In genomic region chr11:68340003-68340767, GRCh38 we compare ENCODE assay signal across 11 cellular contexts. TPM values are rescaled to one million over a fixed set of nuclear protein-coding genes. Genes with fewer than 3 reads are reported as not detected.
DNase-seq lines count a peak whose midpoint lies in the region; TF ChIP-seq lines count a peak whose summit lies in the region.
"Had no signal": no experiment of that assay in that cellular context is flagged by ENCODE, and none has a peak within 500 bp of the region (broad histone marks: within the 10 kb centered on the region; RNA-seq: fewer than 3 reads in every experiment).

No MANE protein-coding gene starts in this region.

- H3K4me3 Mint-ChIP-seq in activated CD4-positive, alpha-beta T cell treated with anti-CD3 and anti-CD28 coated beads, Interleukin-2, amount 10 ng/mL, durations not matched to agents 7 days and 5 days, result peak overlapping the region; percentile 56
- no peak overlapping the region for H3K4me3 Mint-ChIP-seq in activated naive CD4-positive, alpha-beta T cell treated with anti-CD3 and anti-CD28 coated beads, Interleukin-2, amount 10 ng/mL, durations not matched to agents 7 days and 5 days
- no peak overlapping the region for H3K4me3 Mint-ChIP-seq in progenitor cell of endocrine pancreas (ENCODE audit: low read depth)

- peaks cover 67% of the 10 kb centered on the region for H3K4me1 Mint-ChIP-seq in activated CD4-positive, alpha-beta T cell treated with anti-CD3 and anti-CD28 coated beads, Interleukin-2, amount 10 ng/mL, durations not matched to agents 7 days and 5 days
- peaks cover 73% of the 10 kb centered on the region for H3K4me1 Mint-ChIP-seq in activated naive CD4-positive, alpha-beta T cell treated with anti-CD3 and anti-CD28 coated beads, Interleukin-2, amount 10 ng/mL, durations not matched to agents 7 days and 5 days
- peaks cover 51% of the 10 kb centered on the region for H3K4me1 Mint-ChIP-seq in progenitor cell of endocrine pancreas (ENCODE audit: low read depth)

- no peak overlapping the region; the same call in 1 of the 2 replicates for H3K4me3 ChIP-seq in Jurkat, Clone E6-1 (ENCODE audit: low read length)
- H3K4me3 ChIP-seq: SK-N-MC, tibial nerve had no signal

- peak overlapping the region; percentile 89 for H3K27ac Mint-ChIP-seq in activated CD4-positive, alpha-beta T cell treated with anti-CD3 and anti-CD28 coated beads, Interleukin-2, amount 10 ng/mL, durations not matched to agents 7 days and 5 days
- peak overlapping the region; percentile 87 for H3K27ac Mint-ChIP-seq in activated naive CD4-positive, alpha-beta T cell treated with anti-CD3 and anti-CD28 coated beads, Interleukin-2, amount 10 ng/mL, durations not matched to agents 7 days and 5 days
- H3K27ac Mint-ChIP-seq in progenitor cell of endocrine pancreas, result peak overlapping the region; percentile 62

- no peaks in the 10 kb centered on the region for H3K9me3 Mint-ChIP-seq in activated CD4-positive, alpha-beta T cell treated with anti-CD3 and anti-CD28 coated beads, Interleukin-2, amount 10 ng/mL, durations not matched to agents 7 days and 5 days
- H3K9me3 Mint-ChIP-seq in activated naive CD4-positive, alpha-beta T cell treated with anti-CD3 and anti-CD28 coated beads, Interleukin-2, amount 10 ng/mL, durations not matched to agents 7 days and 5 days, result no peaks in the 10 kb centered on the region
- no peaks in the 10 kb centered on the region for H3K9me3 Mint-ChIP-seq in progenitor cell of endocrine pancreas (ENCODE audit: low read depth)

- POLR2A ChIA-PET in activated CD4-positive, alpha-beta T cell treated with anti-CD3 and anti-CD28 coated beads, Interleukin-2, amount 10 ng/mL, durations not matched to agents 7 days and 5 days (lab: Charles Lee), result no interaction called here

- no peaks in the 10 kb centered on the region for H3K27me3 Mint-ChIP-seq in activated CD4-positive, alpha-beta T cell treated with anti-CD3 and anti-CD28 coated beads, Interleukin-2, amount 10 ng/mL, durations not matched to agents 7 days and 5 days
- H3K27me3 Mint-ChIP-seq in activated naive CD4-positive, alpha-beta T cell treated with anti-CD3 and anti-CD28 coated beads, Interleukin-2, amount 10 ng/mL, durations not matched to agents 7 days and 5 days, result no peaks in the 10 kb centered on the region
- H3K27me3 Mint-ChIP-seq in progenitor cell of endocrine pancreas, result no peaks in the 10 kb centered on the region

- TF ChIP-seq CTCF in progenitor cell of endocrine pancreas (IDR thresholded peaks at IDR 0.05; ENCODE audit: unreplicated experiment), result no peak

- peaks cover 8% of the 10 kb centered on the region for H3K36me3 Mint-ChIP-seq in activated CD4-positive, alpha-beta T cell treated with anti-CD3 and anti-CD28 coated beads, Interleukin-2, amount 10 ng/mL, durations not matched to agents 7 days and 5 days (ENCODE audit: low read depth)
- peaks cover 12% of the 10 kb centered on the region for H3K36me3 Mint-ChIP-seq in activated naive CD4-positive, alpha-beta T cell treated with anti-CD3 and anti-CD28 coated beads, Interleukin-2, amount 10 ng/mL, durations not matched to agents 7 days and 5 days
- H3K36me3 Mint-ChIP-seq in progenitor cell of endocrine pancreas (ENCODE audit: insufficient read depth), result no peaks in the 10 kb centered on the region

- peak; percentile 70 for DNase-seq in activated CD4-positive, alpha-beta T cell treated with anti-CD3 and anti-CD28 coated beads, Interleukin-2, amount 10 ng/mL, durations not matched to agents 7 days and 5 days
- no peak for DNase-seq in activated CD4-positive, alpha-beta T cell treated with anti-CD3 and anti-CD28 coated beads for 1 hour
- peak; percentile 87 for DNase-seq in Jurkat, Clone E6-1 (ENCODE audit: low read depth, low spot score)
- peak; percentile 66 for DNase-seq in activated naive CD4-positive, alpha-beta T cell treated with anti-CD3 and anti-CD28 coated beads, Interleukin-2, amount 10 ng/mL, durations not matched to agents 7 days and 5 days
- no peak for DNase-seq in progenitor cell of endocrine pancreas (ENCODE audit: low spot score, unreplicated experiment)
- DNase-seq in kidney glomerular epithelial cell (lab: John Stamatoyannopoulos, UW), result no peak
- no peak for DNase-seq in NCI-H524 (lab: John Stamatoyannopoulos, UW)
- DNase-seq in GM19238 (ENCODE audit: insufficient read length, low spot score), result no peak
- DNase-seq: NCI-H1092 treated with DMSO at 0.1 percent for 48 hours had no signal

- CTCF ChIA-PET in activated CD4-positive, alpha-beta T cell treated with anti-CD3 and anti-CD28 coated beads, Interleukin-2, amount 10 ng/mL, durations not matched to agents 7 days and 5 days (lab: Charles Lee), result interaction anchor here (0.6 kb wide), 1 partner anchor 23 kb away, joined by 3 read pairs; no protein-coding TSS in a partner anchor
- CTCF ChIA-PET in activated naive CD4-positive, alpha-beta T cell treated with anti-CD3 and anti-CD28 coated beads, Interleukin-2, amount 10 ng/mL, durations not matched to agents 7 days and 5 days (lab: Charles Lee), result no interaction called here

RNA-seq across cellular contexts. Expression of gene LRP5, which starts 27.8 kb away (rescaled TPM):
- 10 to 100 TPM; 32.2 to 32.7 TPM for total RNA-seq in activated CD4-positive, alpha-beta T cell treated with anti-CD3 and anti-CD28 coated beads, Interleukin-2, amount 10 ng/mL, durations not matched to agents 7 days and 5 days
- polyA plus RNA-seq in Jurkat, Clone E6-1 (2012; ENCODE audit: insufficient read depth, insufficient read length), result 15.7 TPM
- 114 and 115 TPM in 2 replicates for total RNA-seq in progenitor cell of endocrine pancreas

Comparison
In these comparisons a context has a peak if more than half of its experiments do, and no peak if none do; other contexts are left out.
1. DNase-seq: peak in activated CD4-positive, alpha-beta T cell treated with anti-CD3 and anti-CD28 coated beads, Interleukin-2, amount 10 ng/mL, durations not matched to agents 7 days and 5 days (single experiment), Jurkat, Clone E6-1 (single experiment) and activated naive CD4-positive, alpha-beta T cell treated with anti-CD3 and anti-CD28 coated beads, Interleukin-2, amount 10 ng/mL, durations not matched to agents 7 days and 5 days (single experiment); none in activated CD4-positive, alpha-beta T cell treated with anti-CD3 and anti-CD28 coated beads for 1 hour (single experiment), progenitor cell of endocrine pancreas (single experiment), kidney glomerular epithelial cell (single experiment), NCI-H524 (0 of 2) and GM19238 (single experiment).
2. Peak in every context shown above with its lines, with median percentiles within 50 percentile points of each other: H3K27ac Mint-ChIP-seq.